In the genomic region with DNA sequence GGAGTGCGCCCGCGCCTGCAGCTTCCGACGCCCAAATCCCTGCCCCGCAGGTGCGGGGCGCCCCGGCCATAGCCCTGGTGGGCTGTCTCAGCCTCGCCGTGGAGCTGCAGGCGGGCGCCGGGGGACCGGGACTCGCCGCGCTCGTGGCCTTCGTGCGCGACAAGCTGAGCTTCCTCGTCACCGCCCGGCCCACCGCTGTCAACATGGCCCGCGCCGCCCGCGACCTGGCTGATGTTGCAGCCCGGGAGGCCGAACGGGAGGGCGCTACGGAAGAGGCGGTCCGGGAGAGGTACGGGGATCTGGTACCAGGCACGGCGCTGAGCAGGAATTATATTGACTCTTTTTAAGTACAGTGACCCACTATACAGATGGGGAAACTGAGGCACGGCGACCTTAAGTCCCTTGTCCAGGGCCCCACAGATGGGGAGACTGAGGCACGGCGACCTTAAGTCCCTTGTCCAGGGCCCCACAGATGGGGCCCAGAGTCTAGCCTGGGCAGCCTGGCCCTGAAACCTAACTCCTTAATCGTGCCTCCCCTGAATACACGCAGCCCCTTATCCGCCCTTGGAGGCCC, we compare ENCODE assay signal across 8 cellular contexts. TPM values are rescaled to one million over a fixed set of nuclear protein-coding genes. Genes with fewer than 3 reads are reported as not detected.
A peak's percentile ranks its signal among the peaks of the same experiment; 100 is the strongest.
DNase-seq lines count a peak whose midpoint lies in the region; ATAC-seq, FAIRE-seq and TF ChIP-seq lines count a peak whose summit lies in the region.

No MANE protein-coding gene starts in this region.

- no peaks in the 10 kb centered on the region for H3K9me3 ChIP-seq in keratinocyte (ENCODE audit: control insufficient read depth, low read depth, low read length)

- peak overlapping the region; percentile 8 to 90 (median 86) for H3K27ac Mint-ChIP-seq in brain

- no peaks in the 10 kb centered on the region for H4K20me1 ChIP-seq in keratinocyte (ENCODE audit: control insufficient read depth, extremely low read depth, insufficient read depth, low read length)

- peak; percentile 19 for DNase-seq in NCI-H1092 treated with DMSO at 0.1 percent for 48 hours (lab: John Stamatoyannopoulos, UW)
- no peak for DNase-seq in NCI-H1092 (lab: John Stamatoyannopoulos, UW)
- no peak for DNase-seq in keratinocyte (ENCODE audit: low read depth, low spot score)
- peak; percentile 18 to 44 for DNase-seq in stimulated activated CD4-positive, alpha-beta T cell treated with anti-CD3 and anti-CD28 coated beads, Interleukin-4, amount 100 ng/mL, for 4 hours
- DNase-seq in NCI-H1694 (lab: John Stamatoyannopoulos, UW), result no peak

- H3K27me3 ChIP-seq in keratinocyte (ENCODE audit: control insufficient read depth, extremely low read depth, insufficient read depth, low read length), result no peaks in the 10 kb centered on the region

- ATAC-seq in SK-N-SH treated with all-trans-retinoic acid at 6 μM for 48 hours (peak; percentile 43), HG03469 (IDR thresholded peaks at IDR 0.05; ENCODE audit: unreplicated experiment) (no peak)

- dilution Hi-C loops in keratinocyte (cut with MboI; ENCODE audit: extremely low pct_ligation_motif_present, low sequenced_read_pairs), result no loop called here

- H3K9me1 ChIP-seq in keratinocyte (ENCODE audit: control insufficient read depth, extremely low read depth, insufficient read depth, low read length), result no peaks in the 10 kb centered on the region

- H3K9ac ChIP-seq in keratinocyte (ENCODE audit: control insufficient read depth, extremely low read depth, insufficient read depth, low read length), result peak overlapping the region; percentile 74

- peaks cover 7% of the 10 kb centered on the region for H3K27me3 Mint-ChIP-seq in brain

- H3K4me1 ChIP-seq in keratinocyte (ENCODE audit: control insufficient read depth, extremely low read depth, insufficient read depth, low read length), result peaks cover 4% of the 10 kb centered on the region

- peaks cover 0 to 4% (median 0%) of the 10 kb centered on the region in 5 experiments for H3K9me3 Mint-ChIP-seq in brain

- H3K4me3 ChIP-seq in keratinocyte (ENCODE audit: control insufficient read depth in 2 of 3, extremely low read depth in 1 of 3, insufficient read depth in 2 of 3, low read depth in 1 of 3, low read length in 3 of 3), result peak overlapping the region; percentile 61 to 79 (median 73)

- peaks cover 8 to 11% of the 10 kb centered on the region in 2 experiments for H3K36me3 ChIP-seq in keratinocyte (ENCODE audit: control insufficient read depth in 2 of 2, extremely low read depth in 1 of 2, insufficient read depth in 2 of 2, low read length in 2 of 2)

- H3K27ac ChIP-seq in keratinocyte (ENCODE audit: control insufficient read depth, insufficient read depth, low read length), result peak overlapping the region; percentile 36

- H3K4me1 Mint-ChIP-seq in brain, result peaks cover 13% of the 10 kb centered on the region

- FAIRE-seq in keratinocyte (lab: Jason Lieb, UNC), result no peak

- H2AFZ ChIP-seq in keratinocyte (ENCODE audit: control insufficient read depth, low read length), result peak overlapping the region; percentile 26

- peak overlapping the region; percentile 95 for H3K4me2 ChIP-seq in keratinocyte (ENCODE audit: control insufficient read depth, extremely low read depth, insufficient read depth, low read depth, low read length)

- TF ChIP-seq CTCF in brain (conservative IDR thresholded peaks at IDR 0.05), result no peak
- TF ChIP-seq CTCF in keratinocyte (optimal IDR thresholded peaks at IDR 0.05 in 1 of 3, IDR thresholded peaks at IDR 0.05 in 1 of 3, conservative IDR thresholded peaks at IDR 0.05 in 1 of 3; ENCODE audit: extremely low read depth in 1 of 3, insufficient read depth in 2 of 3, low read length in 3 of 3), result no peak

- H3K4me3 Mint-ChIP-seq in brain, result peak overlapping the region; percentile 85 to 94 (median 92)

- peaks cover 52% of the 10 kb centered on the region for H3K36me3 Mint-ChIP-seq in brain

- peaks cover 26% of the 10 kb centered on the region for H3K79me2 ChIP-seq in keratinocyte (ENCODE audit: control insufficient read depth, insufficient read depth, low read length)

TF ChIP-seq in SK-N-SH treated with all-trans-retinoic acid at 6 μM for 48 hours, 23 proteins besides CTCF, POLR2A, EP300 and RAD21 (continues in another document):
- TF ChIP-seq ISL1 (CRISPR knock-in tag; IDR thresholded peaks at IDR 0.05) (no peak), ARNTL (CRISPR knock-in tag; IDR thresholded peaks at IDR 0.05; ENCODE audit: borderline replicate concordance, low read depth) (no peak), BACH2 (CRISPR knock-in tag; IDR thresholded peaks at IDR 0.05; ENCODE audit: borderline replicate concordance) (no peak), ESRRG (CRISPR knock-in tag; IDR thresholded peaks at IDR 0.05) (no peak), ZNF8 (CRISPR knock-in tag; IDR thresholded peaks at IDR 0.05) (no peak), SNAI2 (CRISPR knock-in tag; IDR thresholded peaks at IDR 0.05) (no peak), CSDC2 (CRISPR knock-in tag; IDR thresholded peaks at IDR 0.05) (no peak), ZNF70 (CRISPR knock-in tag; IDR thresholded peaks at IDR 0.05) (no peak), GLIS3 (CRISPR knock-in tag; IDR thresholded peaks at IDR 0.05) (no peak)
- TF ChIP-seq, protein P1, sequence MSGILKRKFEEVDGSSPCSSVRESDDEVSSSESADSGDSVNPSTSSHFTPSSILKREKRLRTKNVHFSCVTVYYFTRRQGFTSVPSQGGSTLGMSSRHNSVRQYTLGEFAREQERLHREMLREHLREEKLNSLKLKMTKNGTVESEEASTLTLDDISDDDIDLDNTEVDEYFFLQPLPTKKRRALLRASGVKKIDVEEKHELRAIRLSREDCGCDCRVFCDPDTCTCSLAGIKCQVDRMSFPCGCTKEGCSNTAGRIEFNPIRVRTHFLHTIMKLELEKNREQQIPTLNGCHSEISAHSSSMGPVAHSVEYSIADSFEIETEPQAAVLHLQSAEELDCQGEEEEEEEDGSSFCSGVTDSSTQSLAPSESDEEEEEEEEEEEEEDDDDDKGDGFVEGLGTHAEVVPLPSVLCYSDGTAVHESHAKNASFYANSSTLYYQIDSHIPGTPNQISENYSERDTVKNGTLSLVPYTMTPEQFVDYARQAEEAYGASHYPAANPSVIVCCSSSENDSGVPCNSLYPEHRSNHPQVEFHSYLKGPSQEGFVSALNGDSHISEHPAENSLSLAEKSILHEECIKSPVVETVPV (CRISPR knock-in tag; IDR thresholded peaks at IDR 0.05), result no peak
- TF ChIP-seq, protein P2, sequence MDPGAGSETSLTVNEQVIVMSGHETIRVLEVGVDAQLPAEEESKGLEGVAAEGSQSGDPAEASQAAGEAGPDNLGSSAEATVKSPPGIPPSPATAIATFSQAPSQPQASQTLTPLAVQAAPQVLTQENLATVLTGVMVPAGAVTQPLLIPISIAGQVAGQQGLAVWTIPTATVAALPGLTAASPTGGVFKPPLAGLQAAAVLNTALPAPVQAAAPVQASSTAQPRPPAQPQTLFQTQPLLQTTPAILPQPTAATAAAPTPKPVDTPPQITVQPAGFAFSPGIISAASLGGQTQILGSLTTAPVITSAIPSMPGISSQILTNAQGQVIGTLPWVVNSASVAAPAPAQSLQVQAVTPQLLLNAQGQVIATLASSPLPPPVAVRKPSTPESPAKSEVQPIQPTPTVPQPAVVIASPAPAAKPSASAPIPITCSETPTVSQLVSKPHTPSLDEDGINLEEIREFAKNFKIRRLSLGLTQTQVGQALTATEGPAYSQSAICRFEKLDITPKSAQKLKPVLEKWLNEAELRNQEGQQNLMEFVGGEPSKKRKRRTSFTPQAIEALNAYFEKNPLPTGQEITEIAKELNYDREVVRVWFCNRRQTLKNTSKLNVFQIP (CRISPR knock-in tag; IDR thresholded peaks at IDR 0.05; ENCODE audit: borderline replicate concordance, low read depth), result no peak

RNA-seq across cellular contexts. Expression of a gene that starts 0.6 kb away (rescaled TPM):
- polyA plus RNA-seq in brain (ENCODE audit: insufficient read depth, low read depth, low replicate concordance), result 31.9 TPM
- 19.2 to 32.5 TPM (median 22.8 TPM) in 3 replicates for polyA plus RNA-seq in keratinocyte
- 5.5 TPM for polyA plus RNA-seq in keratinocyte (2011; ENCODE audit: low read depth)
- 11.0 and 17.3 TPM in 2 replicates for polyA plus RNA-seq in keratinocyte (2011; cell fraction: cytosol; rRNA removed)
- polyA plus RNA-seq in keratinocyte (2011; cell fraction: nucleus; rRNA removed), result 58.8 and 76.3 TPM in 2 replicates
- 16.2 and 17.1 TPM in 2 replicates for polyA plus RNA-seq in keratinocyte (2012; ENCODE audit: low replicate concordance)
- polyA minus RNA-seq in keratinocyte, result 17.9 to 25.2 TPM (median 20.5 TPM) in 3 replicates
- 37.8 TPM for polyA minus RNA-seq in keratinocyte (2011; cell fraction: cytosol; rRNA and poly(A)+ RNA removed)
- 19.1 and 22.9 TPM in 2 replicates for polyA minus RNA-seq in keratinocyte (2011; cell fraction: nucleus; rRNA and poly(A)+ RNA removed)

RNA-seq across cellular contexts. Expression of a gene that starts 9.3 kb away (rescaled TPM):
- polyA plus RNA-seq in brain (ENCODE audit: insufficient read depth, low read depth, low replicate concordance), result 309 TPM
- 118 to 211 TPM (median 143 TPM) in 3 replicates for polyA plus RNA-seq in keratinocyte
- 76.7 TPM for polyA plus RNA-seq in keratinocyte (2011; ENCODE audit: low read depth)
- 128 and 190 TPM in 2 replicates for polyA plus RNA-seq in keratinocyte (2011; cell fraction: cytosol; rRNA removed)
- polyA plus RNA-seq in keratinocyte (2011; cell fraction: nucleus; rRNA removed), result 44.4 and 51.0 TPM in 2 replicates
- 165 and 197 TPM in 2 replicates for polyA plus RNA-seq in keratinocyte (2012; ENCODE audit: low replicate concordance)
- polyA minus RNA-seq in keratinocyte, result 40.4 to 93.4 TPM (median 80.7 TPM) in 3 replicates
- 119 TPM for polyA minus RNA-seq in keratinocyte (2011; cell fraction: cytosol; rRNA and poly(A)+ RNA removed)
- 9.8 and 13.0 TPM in 2 replicates for polyA minus RNA-seq in keratinocyte (2011; cell fraction: nucleus; rRNA and poly(A)+ RNA removed)

RNA-seq across cellular contexts. Expression of a gene that starts 30.3 kb away (rescaled TPM):
- polyA plus RNA-seq in brain (ENCODE audit: insufficient read depth, low read depth, low replicate concordance), result 19.4 TPM
- 0.71 to 1.1 TPM (median 1.00 TPM) in 3 replicates for polyA plus RNA-seq in keratinocyte
- 6.3 TPM for polyA plus RNA-seq in keratinocyte (2011; ENCODE audit: low read depth)
- polyA plus RNA-seq in keratinocyte (2011; cell fraction: cytosol; rRNA removed), result 0.68 and 1.3 TPM in 2 replicates
- polyA plus RNA-seq in keratinocyte (2011; cell fraction: nucleus; rRNA removed), result 2.9 and 3.6 TPM in 2 replicates
- polyA plus RNA-seq in keratinocyte (2012; ENCODE audit: low replicate concordance), result 1.5 and 3.8 TPM in 2 replicates
- polyA minus RNA-seq in keratinocyte, result 2.1 to 3.7 TPM (median 3.1 TPM) in 3 replicates
- polyA minus RNA-seq in keratinocyte (2011; cell fraction: cytosol; rRNA and poly(A)+ RNA removed), result 6.3 TPM
- polyA minus RNA-seq in keratinocyte (2011; cell fraction: nucleus; rRNA and poly(A)+ RNA removed), result 5.3 and 7.0 TPM in 2 replicates

Comparison
In these comparisons a context has a peak if more than half of its experiments do, and no peak if none do; other contexts are left out.
1. DNase-seq: peak in NCI-H1092 treated with DMSO at 0.1 percent for 48 hours (single experiment) and stimulated activated CD4-positive, alpha-beta T cell treated with anti-CD3 and anti-CD28 coated beads, Interleukin-4, amount 100 ng/mL, for 4 hours (2 of 2); none in NCI-H1092 (single experiment), keratinocyte (single experiment) and NCI-H1694 (single experiment).